In the genomic region with DNA sequence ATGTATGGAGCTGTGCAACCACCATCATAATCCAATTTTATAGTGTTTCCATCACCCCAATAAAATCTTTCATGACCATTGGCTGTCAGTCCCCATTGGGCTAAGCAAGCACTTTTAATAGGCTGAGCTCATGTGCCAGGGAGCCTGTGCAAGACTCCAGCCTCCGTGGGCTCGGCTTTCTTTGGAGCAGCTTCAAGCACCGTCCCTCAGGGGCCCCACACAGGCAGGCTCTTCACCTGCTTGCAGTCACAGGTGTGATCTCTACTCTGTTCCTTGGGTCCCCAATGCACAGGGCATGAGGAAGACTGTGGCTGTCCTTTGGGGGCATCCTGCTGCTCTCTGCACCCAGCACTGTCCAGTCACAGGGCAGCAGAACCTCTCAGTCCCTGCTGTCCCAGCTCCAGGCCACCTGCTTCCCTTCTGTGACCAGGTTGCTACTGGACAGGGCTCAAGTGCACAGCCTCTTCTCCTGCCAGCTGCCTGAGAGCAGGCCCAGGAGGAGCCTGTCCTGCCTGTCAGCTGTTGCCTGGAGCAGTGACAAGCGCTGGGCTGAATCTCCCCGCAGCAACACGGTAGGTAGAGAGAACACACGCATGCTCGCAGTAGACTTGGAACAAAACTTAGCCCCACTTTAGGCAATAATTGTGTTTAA, we compare ENCODE assay signal across 15 cellular contexts. TPM values are rescaled to one million over a fixed set of nuclear protein-coding genes. Genes with fewer than 3 reads are reported as not detected.
DNase-seq lines count a peak whose midpoint lies in the region; ATAC-seq, FAIRE-seq and TF ChIP-seq lines count a peak whose summit lies in the region.
"Had no signal": no experiment of that assay in that cellular context is flagged by ENCODE, and none has a peak within 500 bp of the region (broad histone marks: within the 10 kb centered on the region; RNA-seq: fewer than 3 reads in every experiment).

No MANE protein-coding gene starts in this region.

- H4K8ac ChIP-seq in H1 (ENCODE audit: extremely low read depth, insufficient read depth, low read length) = no peak overlapping the region

- TF ChIP-seq EP300 in H1 (IDR thresholded peaks at IDR 0.05; ENCODE audit: borderline replicate concordance in 1 of 2, low read depth in 2 of 2, low read length in 2 of 2) = no peak

- H3K79me1 ChIP-seq in H1 (ENCODE audit: low read depth, low read length) = no peaks in the 10 kb centered on the region

- H2BK15ac ChIP-seq in H1 (ENCODE audit: low read length) = peak overlapping the region; percentile 46; the same call in 1 of the 2 replicates

- no peak overlapping the region for H3K14ac ChIP-seq in H1 (ENCODE audit: insufficient read length)

- DNase-seq in DMS79 treated with DMSO at 0.1 percent for 48 hours (lab: John Stamatoyannopoulos, UW) = peak; percentile 35
- DNase-seq in NCI-H2196 treated with DMSO at 0.1 percent for 48 hours (lab: John Stamatoyannopoulos, UW; ENCODE audit: unreplicated experiment) = peak; percentile 50
- no peak for DNase-seq in H1 (ENCODE audit: low read depth in 1 of 2, low spot score in 2 of 2)
- no peak for DNase-seq in T-helper 17 cell
- DNase-seq in GOT3 (lab: John Stamatoyannopoulos, UW) = no peak
- DNase-seq in HK-2 (ENCODE audit: unreplicated experiment) = no peak
- DNase-seq: activated CD4-positive, alpha-beta T cell treated with anti-CD3 and anti-CD28 coated beads for 4 hours; activated naive CD8-positive, alpha-beta T cell treated with anti-CD3 and anti-CD28 coated beads for 36 hours; activated T-cell treated with anti-CD3 and anti-CD28 coated beads for 4 hours; Karpas-422; NCI-H2081 treated with DMSO at 0.1 percent for 48 hours had no signal

- TF ChIP-seq RAD21 in H1 (IDR thresholded peaks at IDR 0.05 in 1 of 2, conservative IDR thresholded peaks at IDR 0.05 in 1 of 2; ENCODE audit: low read depth in 2 of 2, low read length in 2 of 2) = no peak

- 0 out of 2 replicates have a peak overlapping the region, but pooled peaks have one; percentile 46 for H2AFZ ChIP-seq in H1 (ENCODE audit: low read length)

- CTCF ChIA-PET in H1 (lab: Charles Lee; ENCODE audit: partially characterized antibody) = interaction anchor here (0.6 to 4.1 kb wide), 5 partner anchors 11 to 327 kb away, joined by 3 to 13 read pairs (median 4); no protein-coding TSS in a partner anchor

- H3K9me3 ChIP-seq in H1 (ENCODE audit: insufficient read depth in 2 of 2, low read depth in 1 of 2, low read length in 1 of 2) = no peaks in the 10 kb centered on the region
- H3K9me3 ChIP-seq in mucosa of rectum (ENCODE audit: control insufficient read depth in 2 of 2, low read length in 2 of 2) = no peaks in the 10 kb centered on the region
- H3K9me3 ChIP-seq in T-helper 17 cell (ENCODE audit: control insufficient read depth, low read length, poor library complexity, severe bottlenecking) = no peaks in the 10 kb centered on the region

- no peak overlapping the region for H3K4me2 ChIP-seq in H1 (ENCODE audit: insufficient read depth in 1 of 2, low read depth in 2 of 2, low read length in 2 of 2)

- H2BK120ac ChIP-seq in H1 (replicated peaks; ENCODE audit: low read depth, low read length) = no peak overlapping the region

- H3K27me3 Mint-ChIP-seq in T-helper 17 cell = peaks cover 13% of the 10 kb centered on the region
- H3K27me3 Mint-ChIP-seq: activated naive CD8-positive, alpha-beta T cell treated with anti-CD3 and anti-CD28 coated beads for 36 hours had no signal

- H3K9ac ChIP-seq in H1 (replicated peaks in 1 of 4; ENCODE audit: extremely low read depth in 1 of 4, low read depth in 3 of 4, low read length in 3 of 4) (no peak overlapping the region), mucosa of rectum (ENCODE audit: low read depth in 1 of 2, low read length in 2 of 2) (peak overlapping the region in 1 of 2 donors; percentile 20)

- H3K4me1 ChIP-seq in H1 (replicated peaks in 1 of 4; ENCODE audit: control insufficient read depth in 3 of 4, insufficient read depth in 4 of 4, low read length in 3 of 4) (peaks cover 0 to 6% (median under 1%) of the 10 kb centered on the region in 4 experiments; a peak in 3 of 7 replicates), mucosa of rectum (ENCODE audit: control insufficient read depth in 2 of 2, insufficient read depth in 2 of 2, low read length in 2 of 2) (peaks cover 29 to 49% of the 10 kb centered on the region in 2 donors)

- peak overlapping the region; percentile 66 for H4K91ac ChIP-seq in H1 (replicated peaks; ENCODE audit: insufficient read length, low read length)

- ATAC-seq in GM21786 (IDR thresholded peaks at IDR 0.05; ENCODE audit: unreplicated experiment) = no peak
- no peak for ATAC-seq in T-helper 17 cell

- FAIRE-seq in H1 (lab: Jason Lieb, UNC) = no peak
- FAIRE-seq: GM19239 had no signal

- no peak overlapping the region for H3K23ac ChIP-seq in H1 (ENCODE audit: insufficient read length)

- no peak for TF ChIP-seq POLR2A in H1 (IDR thresholded peaks at IDR 0.05; ENCODE audit: control extremely low read depth in 1 of 2, low read depth in 2 of 2, low read length in 2 of 2)

- H3K4me3 Mint-ChIP-seq in T-helper 17 cell = no peak overlapping the region
- H3K4me3 Mint-ChIP-seq: activated naive CD8-positive, alpha-beta T cell treated with anti-CD3 and anti-CD28 coated beads for 36 hours had no signal

- H3K27ac Mint-ChIP-seq in T-helper 17 cell = no peak overlapping the region
- H3K27ac Mint-ChIP-seq: activated naive CD8-positive, alpha-beta T cell treated with anti-CD3 and anti-CD28 coated beads for 36 hours had no signal

- H2AK5ac ChIP-seq in H1 (ENCODE audit: low read depth, low read length) = no peak overlapping the region

- 94% methylated on average over 8 of the region's 8 CpGs; no CpG with 5 or more reads in 1 of the 2 experiments for WGBS in H1 (ENCODE audit: extremely low coverage in 1 of 2, insufficient coverage in 1 of 2, insufficient read length in 1 of 2, insufficient replicate concordance in 2 of 2, low coverage in 1 of 2, low lambda C conversion rate in 2 of 2, missing lambda C conversion rate in 1 of 2), 2 experiments

- no peaks in the 10 kb centered on the region for H4K20me1 ChIP-seq in H1 (replicated peaks in 1 of 2; ENCODE audit: control insufficient read depth in 1 of 2, insufficient read depth in 2 of 2, low read length in 2 of 2)

- peaks cover 3% of the 10 kb centered on the region for H3K4me1 Mint-ChIP-seq in T-helper 17 cell
- H3K4me1 Mint-ChIP-seq: activated naive CD8-positive, alpha-beta T cell treated with anti-CD3 and anti-CD28 coated beads for 36 hours had no signal

- H3K18ac ChIP-seq in H1 (ENCODE audit: extremely low read depth, low read length) = no peak overlapping the region

- peaks cover 2% of the 10 kb centered on the region for H3K36me3 Mint-ChIP-seq in T-helper 17 cell (ENCODE audit: low read depth)
- H3K36me3 Mint-ChIP-seq: activated naive CD8-positive, alpha-beta T cell treated with anti-CD3 and anti-CD28 coated beads for 36 hours had no signal

- H3K27me3 ChIP-seq in H1 (replicated peaks in 1 of 4; ENCODE audit: control insufficient read depth in 3 of 4, extremely low read depth in 1 of 4, insufficient read depth in 3 of 4, low read length in 3 of 4) = no peaks in the 10 kb centered on the region
- no peaks in the 10 kb centered on the region for H3K27me3 ChIP-seq in mucosa of rectum (ENCODE audit: control insufficient read depth in 2 of 2, insufficient read depth in 2 of 2, low read length in 2 of 2)

- no peak for TF ChIP-seq CTCF in H1 (IDR thresholded peaks at IDR 0.05; ENCODE audit: control extremely low read depth in 1 of 3, insufficient read depth in 1 of 3, low read depth in 1 of 3, low read length in 3 of 3)

- H3K4me3 ChIP-seq in H1 (ENCODE audit: extremely low read depth in 1 of 4, insufficient read depth in 2 of 4, low read depth in 3 of 4, low read length in 4 of 4) = no peak overlapping the region
- H3K4me3 ChIP-seq in mucosa of rectum (ENCODE audit: low read length in 2 of 2) = peak overlapping the region in 1 of 2 donors; percentile 14

- H3K79me2 ChIP-seq in H1 (ENCODE audit: control insufficient read depth in 1 of 2, insufficient read depth in 2 of 2, low read length in 2 of 2) = no peaks in the 10 kb centered on the region

- no peak overlapping the region for H3K4ac ChIP-seq in H1 (replicated peaks; ENCODE audit: insufficient read length, low read depth, low read length)

- POLR2A ChIA-PET in H1 (lab: Charles Lee; ENCODE audit: partially characterized antibody) = no interaction called here

- no peak overlapping the region for H2BK5ac ChIP-seq in H1 (ENCODE audit: low read depth, low read length)

- H3K27ac ChIP-seq in H1 (ENCODE audit: low read depth, low read length) = no peak overlapping the region
- peak overlapping the region; percentile 34 to 62 for H3K27ac ChIP-seq in mucosa of rectum (ENCODE audit: low read depth in 2 of 2, low read length in 2 of 2)

- no peak overlapping the region for H4K5ac ChIP-seq in H1 (ENCODE audit: insufficient read length, low read depth, low read length)

- H3K36me3 ChIP-seq in H1 (ENCODE audit: control insufficient read depth in 2 of 4, insufficient read depth in 4 of 4, low read length in 3 of 4) = no peaks in the 10 kb centered on the region
- H3K36me3 ChIP-seq in mucosa of rectum (ENCODE audit: control insufficient read depth in 2 of 2, insufficient read depth in 2 of 2, low read length in 2 of 2) = no peaks in the 10 kb centered on the region

- H3K56ac ChIP-seq in H1 (replicated peaks; ENCODE audit: insufficient read length, low read depth, low read length) = no peak overlapping the region

- H3K23me2 ChIP-seq in H1 (ENCODE audit: low read depth, low read length) = no peaks in the 10 kb centered on the region

- H2BK20ac ChIP-seq in H1 (ENCODE audit: low read length) = no peak overlapping the region

- H2BK12ac ChIP-seq in H1 (ENCODE audit: low read depth, low read length) = no peak overlapping the region

RNA-seq across cellular contexts. Expression of a gene that starts 40.7 kb away (rescaled TPM):
- total RNA-seq in H1 (2021; fragmentation: NEBNext Ultra II Directional; extraction: Animal tissue kit (Norgen Biotek cat#: 25700)) = 22.6 and 22.9 TPM in 2 replicates
- 9.7 and 10.9 TPM in 2 replicates for polyA plus RNA-seq in H1 (2011; rRNA removed)
- polyA plus RNA-seq in H1 (2011; cell fraction: cytosol; rRNA removed) = 7.5 TPM
- polyA plus RNA-seq in H1 (2011; cell fraction: nucleus; rRNA removed) = 22.6 TPM
- polyA plus RNA-seq in H1 (2012, experiment 1 of 2) = 11.2 to 16.8 TPM (median 12.6 TPM) in 4 replicates
- polyA plus RNA-seq in H1 (2012, experiment 2 of 2) = 1.2 TPM
- 28.4 TPM for polyA plus RNA-seq in H1 (2013, experiment 1 of 2)
- polyA plus RNA-seq in H1 (2013, experiment 2 of 2) = 26.7 TPM
- 16.8 and 17.8 TPM in 2 replicates for polyA minus RNA-seq in H1 (2011; rRNA and poly(A)+ RNA removed)
- 10.6 TPM for polyA minus RNA-seq in H1 (2011; cell fraction: cytosol; rRNA and poly(A)+ RNA removed)
- 34.3 TPM for polyA minus RNA-seq in H1 (2011; cell fraction: nucleus; rRNA and poly(A)+ RNA removed)
- 10 to 100 TPM; 41.0 to 43.2 TPM for total RNA-seq in T-helper 17 cell

RNA-seq across cellular contexts. Expression of a gene that starts 50.5 kb away (rescaled TPM):
- not detected in 2 replicates for total RNA-seq in H1 (2021; fragmentation: NEBNext Ultra II Directional; extraction: Animal tissue kit (Norgen Biotek cat#: 25700))
- not detected in 2 replicates for polyA plus RNA-seq in H1 (2011; rRNA removed)
- polyA plus RNA-seq in H1 (2011; cell fraction: cytosol; rRNA removed) = not detected
- not detected for polyA plus RNA-seq in H1 (2011; cell fraction: nucleus; rRNA removed)
- polyA plus RNA-seq in H1 (2012, experiment 1 of 2) = not detected in 4 replicates
- not detected for polyA plus RNA-seq in H1 (2012, experiment 2 of 2)
- not detected for polyA plus RNA-seq in H1 (2013, experiment 1 of 2)
- not detected for polyA plus RNA-seq in H1 (2013, experiment 2 of 2)
- not detected in 2 replicates for polyA minus RNA-seq in H1 (2011; rRNA and poly(A)+ RNA removed)
- polyA minus RNA-seq in H1 (2011; cell fraction: cytosol; rRNA and poly(A)+ RNA removed) = not detected
- polyA minus RNA-seq in H1 (2011; cell fraction: nucleus; rRNA and poly(A)+ RNA removed) = not detected
- total RNA-seq in T-helper 17 cell = not detected
- total RNA-seq: activated naive CD8-positive, alpha-beta T cell treated with anti-CD3 and anti-CD28 coated beads for 36 hours; pulmonary artery endothelial cell had no signal

Comparison
In these comparisons a context has a peak if more than half of its experiments do, and no peak if none do; other contexts are left out.
1. DNase-seq: peak in DMS79 treated with DMSO at 0.1 percent for 48 hours (single experiment) and NCI-H2196 treated with DMSO at 0.1 percent for 48 hours (single experiment); none in H1 (0 of 2), T-helper 17 cell (0 of 3), GOT3 (single experiment) and HK-2 (single experiment).